ENCODE assay signal across 9 cellular contexts in the genomic region with DNA sequence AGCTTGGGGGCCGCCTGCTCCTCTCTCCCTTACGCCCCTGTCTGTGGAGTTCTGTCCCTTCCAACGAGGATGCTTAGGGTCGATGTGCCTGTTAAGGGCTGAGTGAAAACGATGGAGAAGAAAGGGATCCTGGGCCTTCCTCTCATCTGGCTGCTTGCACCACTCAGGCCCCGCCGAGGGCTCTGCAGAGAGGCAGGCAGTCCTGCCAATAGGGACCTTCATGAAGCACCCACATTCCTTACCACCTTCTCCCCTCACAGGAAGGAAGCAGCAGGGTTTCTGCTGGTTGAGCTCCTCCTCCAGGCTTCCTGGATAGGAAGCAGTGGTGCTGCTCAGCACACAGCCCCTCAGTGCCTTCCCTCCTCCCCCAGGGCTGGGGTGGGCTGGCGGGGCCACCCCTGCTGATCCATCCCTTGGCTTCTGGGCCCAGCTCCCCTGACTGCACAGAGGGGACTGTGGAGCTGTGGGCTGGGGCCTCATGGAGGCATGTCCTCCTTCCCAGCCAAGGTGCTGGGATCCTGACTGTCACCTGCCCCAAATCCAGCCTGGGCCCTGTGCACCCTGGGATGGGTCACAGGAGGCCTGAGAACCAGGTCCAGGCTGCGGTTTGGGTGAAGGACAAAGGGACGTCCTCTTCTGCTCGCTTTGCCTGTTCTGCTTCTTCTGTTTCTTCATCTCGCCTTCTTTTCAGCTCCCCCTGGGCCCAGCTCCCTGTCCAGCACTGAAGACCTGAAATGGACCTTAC. TPM values are rescaled to one million over a fixed set of nuclear protein-coding genes. Genes with fewer than 3 reads are reported as not detected.
DNase-seq lines count a peak whose midpoint lies in the region; ATAC-seq and TF ChIP-seq lines count a peak whose summit lies in the region.
"Had no signal": no experiment of that assay in that cellular context is flagged by ENCODE, and none has a peak within 500 bp of the region (broad histone marks: within the 10 kb centered on the region; RNA-seq: fewer than 3 reads in every experiment).

No MANE protein-coding gene starts in this region.

- no peak overlapping the region for H3K27ac ChIP-seq in spleen

- H3K4me3 ChIP-seq in Loucy (ENCODE audit: low read length, poor library complexity, severe bottlenecking), result peak overlapping the region; percentile 77
- no peak overlapping the region for H3K4me3 ChIP-seq in spleen

- H3K9me3 ChIP-seq in Loucy (ENCODE audit: insufficient read depth, low read depth, low read length) (no peaks in the 10 kb centered on the region), spleen (no peaks in the 10 kb centered on the region)

- peak overlapping the region; percentile 92 for H3K9ac ChIP-seq in Loucy (ENCODE audit: low read depth, low read length, poor library complexity, severe bottlenecking)

- no peaks in the 10 kb centered on the region for H3K27me3 Mint-ChIP-seq in activated CD4-positive, alpha-beta T cell treated with anti-CD3 and anti-CD28 coated beads for 36 hours
- H3K27me3 Mint-ChIP-seq in activated naive CD8-positive, alpha-beta T cell treated with anti-CD3 and anti-CD28 coated beads, Interleukin-2, amount 50 U/mL, for 24 hours, result peaks cover 6% of the 10 kb centered on the region

- no peaks in the 10 kb centered on the region for H3K9me2 ChIP-seq in Loucy (replicated peaks; ENCODE audit: low read depth, low read length)

- H3K4me1 ChIP-seq in Loucy (ENCODE audit: insufficient read depth, low read length, poor library complexity, severe bottlenecking), result peaks cover 82% of the 10 kb centered on the region
- peaks cover 19 to 56% (median 40%) of the 10 kb centered on the region in 6 donors for H3K4me1 ChIP-seq in spleen

- WGBS in spleen, 5 donors, result 49 to 62% (median 52%) methylated on average over 8 to 12 of the region's 12 CpGs

- H3K79me2 ChIP-seq in Loucy (ENCODE audit: insufficient read depth, low read length), result peaks cover 12% of the 10 kb centered on the region; the same call in 1 of the 2 replicates

- H4K20me1 ChIP-seq in Loucy (ENCODE audit: insufficient read depth, low read length, poor library complexity, severe bottlenecking), result no peaks in the 10 kb centered on the region

- POLR2A ChIA-PET in activated CD4-positive, alpha-beta T cell treated with anti-CD3 and anti-CD28 coated beads for 36 hours (lab: Charles Lee), result no interaction called here

- peaks cover 58% of the 10 kb centered on the region for H3K4me1 Mint-ChIP-seq in activated CD4-positive, alpha-beta T cell treated with anti-CD3 and anti-CD28 coated beads for 36 hours
- H3K4me1 Mint-ChIP-seq in activated naive CD8-positive, alpha-beta T cell treated with anti-CD3 and anti-CD28 coated beads, Interleukin-2, amount 50 U/mL, for 24 hours, result peaks cover 71% of the 10 kb centered on the region

- no peaks in the 10 kb centered on the region for H3K9me3 Mint-ChIP-seq in activated CD4-positive, alpha-beta T cell treated with anti-CD3 and anti-CD28 coated beads for 36 hours (ENCODE audit: low read depth)
- H3K9me3 Mint-ChIP-seq in activated naive CD8-positive, alpha-beta T cell treated with anti-CD3 and anti-CD28 coated beads, Interleukin-2, amount 50 U/mL, for 24 hours, result no peaks in the 10 kb centered on the region
- H3K9me3 Mint-ChIP-seq: CD4-positive, alpha-beta T cell had no signal

- H3F3A ChIP-seq in Loucy (ENCODE audit: low read depth), result no peaks in the 10 kb centered on the region

- no peak for TF ChIP-seq POLR2A in spleen (IDR thresholded peaks at IDR 0.05)

- H2AFZ ChIP-seq in Loucy (ENCODE audit: low read length), result 0 out of 2 replicates have a peak overlapping the region, but pooled peaks have one; percentile 16

- ATAC-seq in activated CD4-positive, alpha-beta T cell treated with anti-CD3 and anti-CD28 coated beads for 36 hours, result peak; percentile 13
- no peak for ATAC-seq in activated naive CD8-positive, alpha-beta T cell treated with anti-CD3 and anti-CD28 coated beads, Interleukin-2, amount 50 U/mL, for 24 hours

- H3K27me3 ChIP-seq in Loucy (ENCODE audit: insufficient read depth, low read length, poor library complexity, severe bottlenecking), result no peaks in the 10 kb centered on the region
- peaks cover 0 to 68% (median 17%) of the 10 kb centered on the region in 7 donors for H3K27me3 ChIP-seq in spleen (replicated peaks in 1 of 7)

- CTCF ChIA-PET in activated CD4-positive, alpha-beta T cell treated with anti-CD3 and anti-CD28 coated beads for 36 hours (lab: Charles Lee), result interaction anchor here (1.2 kb wide), 2 partner anchors 11 to 16 kb away, joined by 4 to 5 read pairs; no protein-coding TSS in a partner anchor

- H3K4me3 Mint-ChIP-seq in activated CD4-positive, alpha-beta T cell treated with anti-CD3 and anti-CD28 coated beads for 36 hours, result peak overlapping the region; percentile 45
- H3K4me3 Mint-ChIP-seq in activated naive CD8-positive, alpha-beta T cell treated with anti-CD3 and anti-CD28 coated beads, Interleukin-2, amount 50 U/mL, for 24 hours, result peak overlapping the region; percentile 36
- H3K4me3 Mint-ChIP-seq: CD4-positive, alpha-beta T cell had no signal

- intact Hi-C loops in activated CD4-positive, alpha-beta T cell treated with anti-CD3 and anti-CD28 coated beads for 36 hours (cut with DNase I, micrococcal nuclease), result loop anchor here in 1 of 2 experiments (2.0 to 10.0 kb wide), 3 partner anchors 37 to 157 kb away; partner anchors contain the start of genes CCDC127, PDCD6 and SDHA
- intact Hi-C loops in spleen (cut with DNase I; ENCODE audit: low total_unique reads), result no loop called here

- H3K36me3 ChIP-seq in Loucy (ENCODE audit: insufficient read depth, low read length), result no peaks in the 10 kb centered on the region
- H3K36me3 ChIP-seq in spleen, result no peaks in the 10 kb centered on the region

- H3K4me2 ChIP-seq in Loucy (ENCODE audit: low read depth, low read length, poor library complexity, severe bottlenecking), result peak overlapping the region; percentile 82

- peak overlapping the region; percentile 80 for H3K27ac Mint-ChIP-seq in activated CD4-positive, alpha-beta T cell treated with anti-CD3 and anti-CD28 coated beads for 36 hours
- H3K27ac Mint-ChIP-seq in activated naive CD8-positive, alpha-beta T cell treated with anti-CD3 and anti-CD28 coated beads, Interleukin-2, amount 50 U/mL, for 24 hours, result peak overlapping the region; percentile 86
- H3K27ac Mint-ChIP-seq: CD4-positive, alpha-beta T cell had no signal

- TF ChIP-seq CTCF in Loucy (conservative IDR thresholded peaks at IDR 0.05; ENCODE audit: low read length) (no peak), spleen (IDR thresholded peaks at IDR 0.05 in 8 of 11, conservative IDR thresholded peaks at IDR 0.05 in 3 of 11) (no peak)

- H3K36me3 Mint-ChIP-seq in activated CD4-positive, alpha-beta T cell treated with anti-CD3 and anti-CD28 coated beads for 36 hours (ENCODE audit: low read depth), result peaks cover 15% of the 10 kb centered on the region
- H3K36me3 Mint-ChIP-seq in activated naive CD8-positive, alpha-beta T cell treated with anti-CD3 and anti-CD28 coated beads, Interleukin-2, amount 50 U/mL, for 24 hours (ENCODE audit: low read depth), result peaks cover 16% of the 10 kb centered on the region

- peak; percentile 24 for DNase-seq in activated CD4-positive, alpha-beta T cell treated with anti-CD3 and anti-CD28 coated beads for 36 hours
- DNase-seq in activated CD4-positive, alpha-beta T cell treated with anti-CD3 and anti-CD28 coated beads for 48 hours, result no peak
- DNase-seq in activated naive CD8-positive, alpha-beta T cell treated with anti-CD3 and anti-CD28 coated beads, Interleukin-2, amount 50 U/mL, for 24 hours, result no peak
- DNase-seq in spleen, result peak; percentile 54
- no peak for DNase-seq in NCI-H526 treated with DMSO at 0.1 percent for 48 hours (lab: John Stamatoyannopoulos, UW)
- DNase-seq in germinal center (ENCODE audit: low spot score), result no peak
- DNase-seq in retina, result no peak

RNA-seq across cellular contexts. Expression of gene AHRR, which starts 50.5 kb away (rescaled TPM):
- total RNA-seq in activated CD4-positive, alpha-beta T cell treated with anti-CD3 and anti-CD28 coated beads for 36 hours, result 10 to 100 TPM; 15.1 to 20.5 TPM
- total RNA-seq in spleen, result 10 to 100 TPM; 11.2 to 28.5 (median 14.0) TPM
- 1 to 10 TPM in 2 of 3 donors, under 1 TPM in 1; 0.96 to 5.4 (median 2.8) TPM for polyA plus RNA-seq in spleen

Comparison
In these comparisons a context has a peak if more than half of its experiments do, and no peak if none do; other contexts are left out.
1. DNase-seq: peak in activated CD4-positive, alpha-beta T cell treated with anti-CD3 and anti-CD28 coated beads for 36 hours (single experiment) and spleen (single experiment); none in activated CD4-positive, alpha-beta T cell treated with anti-CD3 and anti-CD28 coated beads for 48 hours (single experiment), activated naive CD8-positive, alpha-beta T cell treated with anti-CD3 and anti-CD28 coated beads, Interleukin-2, amount 50 U/mL, for 24 hours (single experiment), NCI-H526 treated with DMSO at 0.1 percent for 48 hours (single experiment), germinal center (single experiment) and retina (single experiment).